ENCODE assay signal across 26 cellular contexts in genomic region chr11:65032216-65032615, GRCh38. TPM values are rescaled to one million over a fixed set of nuclear protein-coding genes. Genes with fewer than 3 reads are reported as not detected.
"Had no signal": no experiment of that assay in that cellular context is flagged by ENCODE, and none has a peak within 500 bp of the region (broad histone marks: within the 10 kb centered on the region; RNA-seq: fewer than 3 reads in every experiment).

No MANE protein-coding gene starts in this region.

- H3K36me3 ChIP-seq: uterus had no signal

- H3K4me1 ChIP-seq: uterus had no signal

- DNase-seq: cortex of kidney; effector memory CD8-positive, alpha-beta T cell; hypothalamus; immature natural killer cell; islet precursor cell; kidney glomerular epithelial cell; left colon; left ventricle myocardium superior; lower lobe of right lung; natural killer cell; stimulated activated CD4-positive, alpha-beta T cell treated with anti-CD3 and anti-CD28 coated beads, Interleukin-12 subunit alpha, Interleukin-12 subunit beta, amount 100 ng/mL, for 4 hours; stimulated activated CD4-positive, alpha-beta T cell treated with anti-CD3 and anti-CD28 coated beads, Interleukin-1b, Interleukin-23, amount 100 ng/mL, for 48 hours; stimulated activated CD4-positive, alpha-beta T cell treated with anti-CD3 and anti-CD28 coated beads, Interleukin-4, amount 100 ng/mL, for 1 hour; stimulated activated CD8-positive, alpha-beta memory T cell treated with anti-CD3 and anti-CD28 coated beads, Interleukin-4, amount 100 ng/mL, for 48 hours; stimulated activated naive CD4-positive, alpha-beta T cell; stimulated activated naive CD8-positive, alpha-beta T cell treated with anti-CD3 and anti-CD28 coated beads, Interleukin-15, amount 100 ng/mL, for 72 hours; transverse colon; upper lobe of right lung; uterus had no signal

- H3K27ac Mint-ChIP-seq: effector memory CD8-positive, alpha-beta T cell; immature natural killer cell; natural killer cell; progenitor cell of endocrine pancreas; stimulated activated naive CD8-positive, alpha-beta T cell treated with anti-CD3 and anti-CD28 coated beads, Interleukin-15, amount 100 ng/mL, for 72 hours had no signal

- H3K4me2 ChIP-seq: smooth muscle cell had no signal

- H2AFZ ChIP-seq: parathyroid adenoma had no signal

- H3K9me3 ChIP-seq: lower lobe of right lung, suprapubic skin, transverse colon, upper lobe of right lung, uterus had no signal

- H3K27me3 Mint-ChIP-seq: effector memory CD8-positive, alpha-beta T cell; progenitor cell of endocrine pancreas; stimulated activated naive CD8-positive, alpha-beta T cell treated with anti-CD3 and anti-CD28 coated beads, Interleukin-15, amount 100 ng/mL, for 72 hours had no signal

- H3K79me2 ChIP-seq: parathyroid adenoma had no signal

- H3K9me3 Mint-ChIP-seq: effector memory CD8-positive, alpha-beta T cell; immature natural killer cell; natural killer cell; stimulated activated naive CD8-positive, alpha-beta T cell treated with anti-CD3 and anti-CD28 coated beads, Interleukin-15, amount 100 ng/mL, for 72 hours had no signal

- H3K9ac ChIP-seq: parathyroid adenoma had no signal

- H3K36me3 Mint-ChIP-seq: natural killer cell had no signal

- H3K4me3 Mint-ChIP-seq: effector memory CD8-positive, alpha-beta T cell; immature natural killer cell; natural killer cell; stimulated activated naive CD8-positive, alpha-beta T cell treated with anti-CD3 and anti-CD28 coated beads, Interleukin-15, amount 100 ng/mL, for 72 hours had no signal

- H3K27me3 ChIP-seq: suprapubic skin, transverse colon, upper lobe of right lung, uterus had no signal

- H3K4me3 ChIP-seq: lower lobe of right lung, smooth muscle cell, suprapubic skin, transverse colon, upper lobe of right lung, uterus had no signal

- H3K27ac ChIP-seq: lower lobe of right lung, parathyroid adenoma, suprapubic skin, transverse colon, upper lobe of right lung, uterus had no signal

RNA-seq across cellular contexts. Expression of gene NAALADL1, which starts 26.1 kb away (rescaled TPM):
- polyA plus RNA-seq: neural cell had no signal

RNA-seq across cellular contexts. Expression of gene BATF2, which starts 35.4 kb away (rescaled TPM):
- total RNA-seq: frontal cortex, mononuclear cell, smooth muscle cell had no signal
- polyA plus RNA-seq: immature natural killer cell, neural cell had no signal
